In genomic region chr6:37257320-37257633, GRCh38 we compare ENCODE assay signal across 8 cellular contexts. TPM values are rescaled to one million over a fixed set of nuclear protein-coding genes. Genes with fewer than 3 reads are reported as not detected.
DNase-seq lines count a peak whose midpoint lies in the region; ATAC-seq, FAIRE-seq and TF ChIP-seq lines count a peak whose summit lies in the region.

No MANE protein-coding gene starts in this region.

- no peak for DNase-seq in activated CD8-positive, alpha-beta memory T cell treated with anti-CD3 and anti-CD28 coated beads, Interleukin-2, amount 10 ng/mL, durations not matched to agents 7 days and 5 days
- no peak for DNase-seq in activated CD8-positive, alpha-beta memory T cell treated with anti-CD3 and anti-CD28 coated beads, Interleukin-2, amount 50 U/mL, for 4 hours
- DNase-seq in adrenal gland (no peak), kidney (no peak), suprapubic skin (ENCODE audit: low spot score in 2 of 2) (no peak), DMS153 (lab: John Stamatoyannopoulos, UW) (no peak), activated gamma-delta T cell treated with Interleukin-2 at 50 U/mL for 16 hours (no peak), epidermal melanocyte (ENCODE audit: insufficient read length, low spot score) (no peak)

- H3K9ac ChIP-seq in kidney (ENCODE audit: low read length in 2 of 2), result peak overlapping the region; percentile 11 to 66

- TF ChIP-seq CTCF in adrenal gland (IDR thresholded peaks at IDR 0.05) (no peak), kidney (IDR thresholded peaks at IDR 0.05; ENCODE audit: borderline replicate concordance, extremely low read depth, insufficient read depth) (no peak), suprapubic skin (IDR thresholded peaks at IDR 0.05) (no peak)

- CTCF ChIA-PET in activated CD8-positive, alpha-beta memory T cell treated with anti-CD3 and anti-CD28 coated beads, Interleukin-2, amount 10 ng/mL, durations not matched to agents 7 days and 5 days (lab: Charles Lee), result interaction anchor here (0.7 to 2.1 kb wide), 10 partner anchors 13 to 239 kb away, joined by 3 to 8 read pairs (median 4); partner anchors contain the start of genes CMTR1 and PIM1

- H3K27me3 ChIP-seq in adrenal gland (no peaks in the 10 kb centered on the region), suprapubic skin (no peaks in the 10 kb centered on the region)

- peak overlapping the region in 3 of 4 donors; percentile 82 to 87 (median 83) for H3K4me3 ChIP-seq in adrenal gland
- H3K4me3 ChIP-seq in kidney (ENCODE audit: low read length in 2 of 2), result peak overlapping the region; percentile 65 to 95
- H3K4me3 ChIP-seq in suprapubic skin, result peak overlapping the region; percentile 74

- H3K36me3 Mint-ChIP-seq in activated CD8-positive, alpha-beta memory T cell treated with anti-CD3 and anti-CD28 coated beads, Interleukin-2, amount 10 ng/mL, durations not matched to agents 7 days and 5 days, result peaks cover 11% of the 10 kb centered on the region

- intact Hi-C loops in adrenal gland (cut with DNase I), result no loop called here
- intact Hi-C loops in kidney (cut with DNase I), result no loop called here

- peaks cover 37% of the 10 kb centered on the region for H3K4me1 Mint-ChIP-seq in activated CD8-positive, alpha-beta memory T cell treated with anti-CD3 and anti-CD28 coated beads, Interleukin-2, amount 10 ng/mL, durations not matched to agents 7 days and 5 days

- WGBS in adrenal gland, 4 donors, result 0 to 3% (median 0%) methylated on average over 9 of the region's 9 CpGs
- 1% methylated on average over 9 of the region's 9 CpGs for WGBS in suprapubic skin

- H3K9me3 Mint-ChIP-seq in activated CD8-positive, alpha-beta memory T cell treated with anti-CD3 and anti-CD28 coated beads, Interleukin-2, amount 10 ng/mL, durations not matched to agents 7 days and 5 days (ENCODE audit: low read depth), result no peaks in the 10 kb centered on the region

- H3K4me3 Mint-ChIP-seq in activated CD8-positive, alpha-beta memory T cell treated with anti-CD3 and anti-CD28 coated beads, Interleukin-2, amount 10 ng/mL, durations not matched to agents 7 days and 5 days, result peak overlapping the region; percentile 82

- FAIRE-seq in kidney (lab: Jason Lieb, UNC), result no peak

- ATAC-seq in activated CD8-positive, alpha-beta memory T cell treated with anti-CD3 and anti-CD28 coated beads, Interleukin-2, amount 10 ng/mL, durations not matched to agents 7 days and 5 days, result no peak

- H3K27ac ChIP-seq in adrenal gland (peak overlapping the region in 4 of 5 donors; percentile 8 to 94 (median 87)), kidney (ENCODE audit: low read depth in 2 of 2, low read length in 2 of 2) (no peak overlapping the region), suprapubic skin (no peak overlapping the region)

- TF ChIP-seq POLR2A in adrenal gland (IDR thresholded peaks at IDR 0.05), result no peak
- no peak for TF ChIP-seq POLR2A in suprapubic skin (IDR thresholded peaks at IDR 0.05)

- no peaks in the 10 kb centered on the region for H3K27me3 Mint-ChIP-seq in activated CD8-positive, alpha-beta memory T cell treated with anti-CD3 and anti-CD28 coated beads, Interleukin-2, amount 10 ng/mL, durations not matched to agents 7 days and 5 days

- no peaks in the 10 kb centered on the region for H3K36me3 ChIP-seq in adrenal gland (replicated peaks in 1 of 2)
- H3K36me3 ChIP-seq in kidney (ENCODE audit: control insufficient read depth in 1 of 2, insufficient read depth in 2 of 2, low read length in 2 of 2), result no peaks in the 10 kb centered on the region
- no peaks in the 10 kb centered on the region for H3K36me3 ChIP-seq in suprapubic skin

- H3K4me1 ChIP-seq in adrenal gland (replicated peaks in 1 of 2), result peaks cover 7 to 24% of the 10 kb centered on the region in 2 donors
- peaks cover 5 to 16% of the 10 kb centered on the region in 2 donors for H3K4me1 ChIP-seq in kidney (ENCODE audit: control insufficient read depth in 1 of 2, insufficient read depth in 1 of 2, low read depth in 1 of 2, low read length in 2 of 2)
- peaks cover 29% of the 10 kb centered on the region for H3K4me1 ChIP-seq in suprapubic skin

- H3K27ac Mint-ChIP-seq in activated CD8-positive, alpha-beta memory T cell treated with anti-CD3 and anti-CD28 coated beads, Interleukin-2, amount 10 ng/mL, durations not matched to agents 7 days and 5 days, result peak overlapping the region; percentile 98

- TF ChIP-seq EP300 in suprapubic skin (IDR thresholded peaks at IDR 0.05), result no peak

- no peaks in the 10 kb centered on the region for H3K9me3 ChIP-seq in adrenal gland (replicated peaks in 1 of 3)
- no peaks in the 10 kb centered on the region for H3K9me3 ChIP-seq in kidney (ENCODE audit: control insufficient read depth in 1 of 2, low read length in 2 of 2)
- no peaks in the 10 kb centered on the region for H3K9me3 ChIP-seq in suprapubic skin

RNA-seq across cellular contexts. Expression of gene TBC1D22B, which starts 0.3 kb away (rescaled TPM):
- 10 to 100 TPM; 17.3 to 17.9 TPM for total RNA-seq in activated CD8-positive, alpha-beta memory T cell treated with anti-CD3 and anti-CD28 coated beads, Interleukin-2, amount 10 ng/mL, durations not matched to agents 7 days and 5 days
- total RNA-seq in adrenal gland (10 to 100 TPM; 11.2 to 21.9 (median 17.3) TPM), kidney (12.8 TPM), suprapubic skin (10 to 100 TPM; 14.2 to 19.6 (median 18.4) TPM)
- polyA plus RNA-seq in adrenal gland (10 to 100 TPM in 2 of 3 donors, 1 to 10 TPM in 1; 9.1 to 20.5 (median 12.4) TPM), kidney (ENCODE audit: insufficient read depth, low read depth, low replicate concordance) (9.7 TPM)

RNA-seq across cellular contexts. Expression of gene TMEM217, which starts 0.7 kb away (rescaled TPM):
- total RNA-seq in activated CD8-positive, alpha-beta memory T cell treated with anti-CD3 and anti-CD28 coated beads, Interleukin-2, amount 10 ng/mL, durations not matched to agents 7 days and 5 days, result 1 to 10 TPM; 2.7 to 5.7 TPM
- 10 to 100 TPM in 1 of 8 donors, 1 to 10 TPM in 6, not detected in 1; 1.5 to 23.2 (median 5.6) TPM for total RNA-seq in adrenal gland
- polyA plus RNA-seq in adrenal gland, result 10 to 100 TPM in 1 of 3 donors, 1 to 10 TPM in 2; 1.7 to 26.7 (median 5.2) TPM
- 0.72 TPM for total RNA-seq in kidney
- 0.67 TPM for polyA plus RNA-seq in kidney (ENCODE audit: insufficient read depth, low read depth, low replicate concordance)
- total RNA-seq in suprapubic skin, result 1 to 10 TPM in 2 of 4 donors, under 1 TPM in 1, not detected in 1; 0.30 to 3.3 (median 2.6) TPM

Comparison
In these comparisons a context has a peak if more than half of its experiments do, and no peak if none do; other contexts are left out.
1. H3K27ac ChIP-seq: peak in adrenal gland (4 of 5); none in kidney (0 of 2) and suprapubic skin (single experiment).
2. Peak in every context shown above with its lines, with median percentiles within 50 percentile points of each other: H3K4me3 ChIP-seq.